In the genomic region with DNA sequence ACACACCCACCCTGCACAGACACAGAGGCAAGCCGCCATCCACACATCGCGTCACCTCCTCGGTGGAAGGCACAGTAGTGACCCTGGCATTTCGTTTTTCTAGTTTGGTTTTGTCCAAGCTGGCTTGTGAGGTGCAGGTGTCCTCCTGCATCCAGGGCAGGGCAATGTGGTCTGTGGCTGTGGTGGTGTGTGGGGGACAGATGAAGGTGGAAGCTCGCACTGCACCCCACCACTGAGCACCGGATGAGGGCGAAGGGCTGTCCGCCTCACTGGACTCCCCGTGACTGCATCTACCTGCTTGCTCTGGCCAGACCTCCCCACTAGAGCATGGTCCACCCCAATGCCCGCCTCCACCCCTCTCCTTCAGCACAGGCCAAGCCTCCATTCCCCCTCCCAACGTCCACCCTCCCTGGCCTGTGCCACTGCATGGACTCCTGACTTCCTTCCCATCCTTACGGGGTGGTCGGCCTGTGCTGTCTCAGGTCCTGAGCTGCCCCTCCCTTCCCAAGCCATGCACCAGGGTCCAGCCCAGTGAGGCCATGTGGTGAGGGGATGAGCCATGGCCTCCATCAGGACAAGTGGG, we compare ENCODE assay signal across 18 cellular contexts.
"Had no signal": no experiment of that assay in that cellular context is flagged by ENCODE, and none has a peak within 500 bp of the region (broad histone marks: within the 10 kb centered on the region; RNA-seq: fewer than 3 reads in every experiment).

No MANE protein-coding gene starts in this region.

- H3K9ac ChIP-seq: parathyroid adenoma had no signal

- H3K27ac ChIP-seq: gastrocnemius medialis, parathyroid adenoma had no signal

- H3K9me3 ChIP-seq: gastrocnemius medialis, heart right ventricle, transverse colon had no signal

- ATAC-seq: activated CD8-positive, alpha-beta T cell treated with anti-CD3 and anti-CD28 coated beads, Interleukin-2, amount 10 ng/mL, durations not matched to agents 7 days and 5 days; activated T-cell treated with anti-CD3 and anti-CD28 coated beads, Interleukin-2, amount 50 U/mL, for 72 hours; effector memory CD8-positive, alpha-beta T cell; stimulated activated effector memory CD8-positive, alpha-beta T cell treated with anti-CD3 and anti-CD28 coated beads, Interleukin-12 subunit alpha, Interleukin-12 subunit beta, amount 100 ng/mL, for 72 hours; T-helper 17 cell had no signal

- H2AFZ ChIP-seq: parathyroid adenoma had no signal

- H3K79me2 ChIP-seq: parathyroid adenoma had no signal

- H3K4me3 ChIP-seq: gastrocnemius medialis, heart right ventricle, lung, transverse colon had no signal

- H3K36me3 ChIP-seq: gastrocnemius medialis, heart right ventricle, transverse colon had no signal

- H3K4me1 ChIP-seq: parathyroid adenoma had no signal

- DNase-seq: activated B cell treated with CpG ODN at 0.5 μM for 24 hours; activated CD4-positive, alpha-beta T cell treated with anti-CD3 and anti-CD28 coated beads, Interleukin-2, amount 10 ng/mL, durations not matched to agents 24 days and 14 days; activated CD8-positive, alpha-beta memory T cell treated with anti-CD3 and anti-CD28 coated beads, Interleukin-2, amount 50 U/mL, for 4 hours; activated CD8-positive, alpha-beta T cell treated with anti-CD3 and anti-CD28 coated beads, Interleukin-2, amount 10 ng/mL, durations not matched to agents 7 days and 5 days; activated gamma-delta T cell treated with Interleukin-2 at 50 U/mL for 16 hours; activated naive CD8-positive, alpha-beta T cell treated with anti-CD3 and anti-CD28 coated beads, Interleukin-2, amount 10 ng/mL, durations not matched to agents 7 days and 5 days; activated T-cell treated with anti-CD3 and anti-CD28 coated beads, Interleukin-2, amount 50 U/mL, for 72 hours; anterior cingulate cortex; dermis blood vessel endothelial cell; effector memory CD8-positive, alpha-beta T cell; gastrocnemius medialis; heart right ventricle; left cardiac atrium; T-helper 17 cell; transverse colon had no signal
